33 cellular contexts compared by ENCODE assay signal in genomic region chr6:43808412-43808811, GRCh38.
"Had no signal": no experiment of that assay in that cellular context is flagged by ENCODE, and none has a peak within 500 bp of the region (broad histone marks: within the 10 kb centered on the region; RNA-seq: fewer than 3 reads in every experiment).

No MANE protein-coding gene starts in this region.

- H3K36me3 Mint-ChIP-seq: activated CD8-positive, alpha-beta memory T cell treated with anti-CD3 and anti-CD28 coated beads, Interleukin-2, amount 10 ng/mL, durations not matched to agents 7 days and 5 days; activated naive CD4-positive, alpha-beta T cell treated with anti-CD3 and anti-CD28 coated beads, Interleukin-2, amount 50 U/mL, for 72 hours; brain had no signal

- ATAC-seq: activated CD8-positive, alpha-beta memory T cell treated with anti-CD3 and anti-CD28 coated beads, Interleukin-2, amount 10 ng/mL, durations not matched to agents 7 days and 5 days; activated naive CD4-positive, alpha-beta T cell treated with anti-CD3 and anti-CD28 coated beads, Interleukin-2, amount 50 U/mL, for 72 hours; SK-N-SH treated with all-trans-retinoic acid at 6 μM for 48 hours had no signal

- FAIRE-seq: bronchial epithelial cell had no signal

- H3K27ac ChIP-seq: adrenal gland, VCaP had no signal

- H3K4me1 ChIP-seq: adrenal gland had no signal

- H3K9me3 ChIP-seq: adrenal gland, Peyer's patch had no signal

- H3K4me3 Mint-ChIP-seq: activated B cell treated with CpG ODN at 0.5 μM for 24 hours; activated CD4-positive, alpha-beta memory T cell treated with anti-CD3 and anti-CD28 coated beads, Interleukin-2, amount 10 ng/mL, durations not matched to agents 7 days and 5 days; activated CD8-positive, alpha-beta memory T cell treated with anti-CD3 and anti-CD28 coated beads, Interleukin-2, amount 10 ng/mL, durations not matched to agents 7 days and 5 days; activated naive CD4-positive, alpha-beta T cell treated with anti-CD3 and anti-CD28 coated beads for 36 hours; brain had no signal

- H3K9me3 Mint-ChIP-seq: activated B cell treated with CpG ODN at 0.5 μM for 24 hours; activated CD4-positive, alpha-beta memory T cell treated with anti-CD3 and anti-CD28 coated beads, Interleukin-2, amount 10 ng/mL, durations not matched to agents 7 days and 5 days; activated naive CD4-positive, alpha-beta T cell treated with anti-CD3 and anti-CD28 coated beads for 36 hours; activated naive CD4-positive, alpha-beta T cell treated with anti-CD3 and anti-CD28 coated beads, Interleukin-2, amount 50 U/mL, for 72 hours had no signal

- H3K27ac Mint-ChIP-seq: activated B cell treated with CpG ODN at 0.5 μM for 24 hours; activated CD4-positive, alpha-beta memory T cell treated with anti-CD3 and anti-CD28 coated beads, Interleukin-2, amount 10 ng/mL, durations not matched to agents 7 days and 5 days; activated CD8-positive, alpha-beta memory T cell treated with anti-CD3 and anti-CD28 coated beads, Interleukin-2, amount 10 ng/mL, durations not matched to agents 7 days and 5 days; activated naive CD4-positive, alpha-beta T cell treated with anti-CD3 and anti-CD28 coated beads for 36 hours; activated naive CD4-positive, alpha-beta T cell treated with anti-CD3 and anti-CD28 coated beads, Interleukin-2, amount 50 U/mL, for 72 hours had no signal

- H3K36me3 ChIP-seq: adrenal gland, Peyer's patch had no signal

- H3K4me1 Mint-ChIP-seq: activated B cell treated with CpG ODN at 0.5 μM for 24 hours had no signal

- H3K27me3 ChIP-seq: adrenal gland, Peyer's patch had no signal

- H3K4me3 ChIP-seq: adrenal gland, Peyer's patch had no signal

- DNase-seq: activated B cell treated with CpG ODN at 0.5 μM for 24 hours; activated CD4-positive, alpha-beta memory T cell treated with anti-CD3 and anti-CD28 coated beads, Interleukin-2, amount 10 ng/mL, durations not matched to agents 7 days and 5 days; activated CD4-positive, alpha-beta T cell treated with anti-CD3 and anti-CD28 coated beads for 48 hours; activated CD4-positive, CD25-positive, alpha-beta regulatory T cell treated with anti-CD3 and anti-CD28 coated beads, Interleukin-2, amount 50 U/mL, for 72 hours; activated CD8-positive, alpha-beta memory T cell treated with anti-CD3 and anti-CD28 coated beads for 24 hours; activated CD8-positive, alpha-beta memory T cell treated with anti-CD3 and anti-CD28 coated beads, Interleukin-2, amount 10 ng/mL, durations not matched to agents 7 days and 5 days; activated CD8-positive, alpha-beta memory T cell treated with anti-CD3 and anti-CD28 coated beads, Interleukin-2, amount 50 U/mL, for 48 hours; activated gamma-delta T cell treated with Interleukin-2 at 50 U/mL for 16 hours; activated naive CD4-positive, alpha-beta T cell treated with anti-CD3 and anti-CD28 coated beads for 36 hours; activated T-cell treated with anti-CD3 and anti-CD28 coated beads, Interleukin-2, amount 50 U/mL, for 1 hour; caudate nucleus; cerebellar nuclear complex; Karpas-422; KBM-7; NCI-H1105; NCI-H1417 treated with DMSO at 0.1 percent for 48 hours; NCI-H1694; NCI-H1930; NCI-H2081 treated with DMSO at 0.1 percent for 48 hours; NCI-H226; NCI-H524 treated with DMSO at 0.1 percent for 48 hours; Peyer's patch; RPMI8226; SHP77 treated with DMSO at 0.1 percent for 48 hours; T-helper 1 cell; T-helper 2 cell; T-helper 9 cell had no signal
